In the genomic region with DNA sequence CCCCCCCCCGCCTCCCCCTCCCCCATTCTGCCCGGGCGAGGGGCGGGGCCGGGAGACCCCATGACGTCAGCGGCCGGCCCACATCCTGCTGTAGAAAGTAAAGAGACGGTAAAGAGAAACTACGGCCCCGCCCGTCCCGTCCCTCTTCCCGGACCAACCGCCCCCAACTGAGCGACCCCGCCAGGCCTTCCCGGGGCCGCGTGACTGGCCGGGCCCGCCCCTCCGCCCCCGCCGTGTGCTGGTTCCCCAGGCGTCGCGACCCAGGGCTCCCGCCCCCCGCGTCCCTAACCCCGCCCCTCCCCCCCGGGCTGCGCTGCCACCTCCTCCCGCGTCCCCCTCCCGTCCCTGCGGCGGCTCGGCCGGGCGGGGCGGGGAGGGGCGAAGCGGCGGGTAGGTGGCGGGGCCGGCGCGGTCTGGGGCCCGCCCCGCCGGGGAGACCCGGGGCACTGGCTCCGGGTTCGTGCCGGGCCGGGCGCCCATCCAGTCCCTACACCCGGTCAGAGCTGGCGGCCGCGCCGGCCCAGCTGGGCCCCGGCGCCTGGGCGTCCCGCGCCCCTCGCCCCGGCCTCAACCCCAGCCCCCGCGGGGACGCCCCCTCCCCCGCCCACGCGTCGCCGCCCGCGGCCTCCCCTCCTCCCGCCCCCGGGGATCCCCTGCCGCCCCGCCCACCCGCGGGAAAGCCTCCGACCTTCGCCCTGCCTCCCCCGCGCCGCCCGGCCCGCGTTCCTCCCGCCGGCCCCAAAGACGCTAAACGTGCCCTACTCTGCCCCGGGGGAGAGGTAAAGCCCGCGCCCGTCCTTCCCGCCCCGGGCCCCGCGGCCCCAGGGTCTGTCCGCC, we compare ENCODE assay signal across 8 cellular contexts. TPM values are rescaled to one million over a fixed set of nuclear protein-coding genes. Genes with fewer than 3 reads are reported as not detected.
DNase-seq lines count a peak whose midpoint lies in the region; ATAC-seq and TF ChIP-seq lines count a peak whose summit lies in the region.

No MANE protein-coding gene starts in this region.

- peak; percentile 93 to 97 (median 96) for DNase-seq in CD4-positive, alpha-beta T cell
- DNase-seq in NCI-H774 (lab: John Stamatoyannopoulos, UW) (peak; percentile 91), lower leg skin (ENCODE audit: low spot score in 2 of 2) (peak; percentile 98 to 100)
- DNase-seq in activated CD4-positive, alpha-beta T cell treated with anti-CD3 and anti-CD28 coated beads, Interleukin-2, amount 50 U/mL, for 4 hours = peak; percentile 96
- DNase-seq in stimulated activated CD4-positive, alpha-beta T cell treated with anti-CD3 and anti-CD28 coated beads, TNF-alpha, amount 100 ng/mL, for 24 hours (ENCODE audit: low read depth in 3 of 3) = peak; percentile 89 to 97 (median 94)

- H3K36me3 Mint-ChIP-seq in CD4-positive, alpha-beta T cell (ENCODE audit: low read depth) = peaks cover 50% of the 10 kb centered on the region
- H3K36me3 Mint-ChIP-seq in dendritic cell treated with granulocyte-macrophage colony-stimulating factor and Interleukin-4, amounts not matched to agents 40 ng/mL and 50 ng/mL, for 4 days (ENCODE audit: low read depth) = peaks cover 23% of the 10 kb centered on the region

- peaks cover 5% of the 10 kb centered on the region for H3K27me3 Mint-ChIP-seq in CD4-positive, alpha-beta T cell
- H3K27me3 Mint-ChIP-seq in dendritic cell treated with granulocyte-macrophage colony-stimulating factor and Interleukin-4, amounts not matched to agents 40 ng/mL and 50 ng/mL, for 4 days = peaks cover 3% of the 10 kb centered on the region

- intact Hi-C loops in CD4-positive, alpha-beta T cell (cut with DNase I, micrococcal nuclease) = loop anchor here (2.0 to 10.0 kb wide), 6 partner anchors 41 to 1803 kb away; a partner anchor contains a TSS
- intact Hi-C loops in dendritic cell treated with granulocyte-macrophage colony-stimulating factor and Interleukin-4, amounts not matched to agents 40 ng/mL and 50 ng/mL, for 4 days (cut with micrococcal nuclease) = loop anchor here (2.0 kb wide), 1 partner anchor 41 kb away; no protein-coding TSS in a partner anchor
- intact Hi-C loops in lower leg skin (cut with DNase I; ENCODE audit: low total_unique reads) = no loop called here

- no peak overlapping the region for H3K4me3 ChIP-seq in lower leg skin (ENCODE audit: low read depth, poor library complexity, severe bottlenecking)

- H3K9me3 ChIP-seq in CD4-positive, alpha-beta T cell (ENCODE audit: control insufficient read depth, low read length) = no peaks in the 10 kb centered on the region

- H3K27ac Mint-ChIP-seq in CD4-positive, alpha-beta T cell = peak overlapping the region; percentile 98
- peak overlapping the region; percentile 100 for H3K27ac Mint-ChIP-seq in dendritic cell treated with granulocyte-macrophage colony-stimulating factor and Interleukin-4, amounts not matched to agents 40 ng/mL and 50 ng/mL, for 4 days

- CTCF ChIA-PET in CD4-positive, alpha-beta T cell (lab: Charles Lee) = interaction anchor here (1.3 kb wide), 1 partner anchor 38 kb away, joined by 4 read pairs; no protein-coding TSS in a partner anchor

- POLR2A ChIA-PET in CD4-positive, alpha-beta T cell (lab: Charles Lee) = interaction anchor here (0.6 to 6.9 kb wide), 14 partner anchors 11 to 1603 kb away, joined by 3 to 89 read pairs (median 4); a partner anchor contains a TSS

- peaks cover 63% of the 10 kb centered on the region for H3K4me1 Mint-ChIP-seq in CD4-positive, alpha-beta T cell (ENCODE audit: low read depth)
- peaks cover 24% of the 10 kb centered on the region for H3K4me1 Mint-ChIP-seq in dendritic cell treated with granulocyte-macrophage colony-stimulating factor and Interleukin-4, amounts not matched to agents 40 ng/mL and 50 ng/mL, for 4 days (ENCODE audit: low read depth)

- H3K27ac ChIP-seq in CD4-positive, alpha-beta T cell (ENCODE audit: low read depth, low read length) = no peak overlapping the region

- WGBS in lower leg skin, 2 donors = 1% methylated on average over 15 to 26 of the region's 108 CpGs

- H3K4me3 Mint-ChIP-seq in CD4-positive, alpha-beta T cell = peak overlapping the region; percentile 92
- H3K4me3 Mint-ChIP-seq in dendritic cell treated with granulocyte-macrophage colony-stimulating factor and Interleukin-4, amounts not matched to agents 40 ng/mL and 50 ng/mL, for 4 days = peak overlapping the region; percentile 89

- no peak for TF ChIP-seq CTCF in CD4-positive, alpha-beta T cell (IDR thresholded peaks at IDR 0.05)
- TF ChIP-seq CTCF in lower leg skin (IDR thresholded peaks at IDR 0.05) = no peak

- H3K9me3 Mint-ChIP-seq in CD4-positive, alpha-beta T cell = no peaks in the 10 kb centered on the region
- H3K9me3 Mint-ChIP-seq in dendritic cell treated with granulocyte-macrophage colony-stimulating factor and Interleukin-4, amounts not matched to agents 40 ng/mL and 50 ng/mL, for 4 days = no peaks in the 10 kb centered on the region

- no peaks in the 10 kb centered on the region for H3K27me3 ChIP-seq in CD4-positive, alpha-beta T cell (ENCODE audit: control insufficient read depth, insufficient read depth, low read length)

- no peak for TF ChIP-seq POLR2A in lower leg skin (IDR thresholded peaks at IDR 0.05)

- ATAC-seq in CD4-positive, alpha-beta T cell (ENCODE audit: poor library complexity) = peak; percentile 67
- peak; percentile 67 for ATAC-seq in GM19397 (IDR thresholded peaks at IDR 0.05; ENCODE audit: unreplicated experiment)
- peak; percentile 24 for ATAC-seq in HG03558 (IDR thresholded peaks at IDR 0.05; ENCODE audit: extremely low read depth, unreplicated experiment)

RNA-seq across cellular contexts. Expression of a gene that starts 0.6 kb away (rescaled TPM):
- 10 to 100 TPM; 76.3 to 78.8 TPM for total RNA-seq in CD4-positive, alpha-beta T cell
- 10 to 100 TPM; 23.2 to 41.5 (median 32.6) TPM for total RNA-seq in lower leg skin
